Comparison of ENCODE assay signal across 9 cellular contexts in genomic region chr11:58524232-58525036, GRCh38. TPM values are rescaled to one million over a fixed set of nuclear protein-coding genes. Genes with fewer than 3 reads are reported as not detected.
DNase-seq lines count a peak whose midpoint lies in the region; ATAC-seq and TF ChIP-seq lines count a peak whose summit lies in the region.
"Had no signal": no experiment of that assay in that cellular context is flagged by ENCODE, and none has a peak within 500 bp of the region (broad histone marks: within the 10 kb centered on the region; RNA-seq: fewer than 3 reads in every experiment).

No MANE protein-coding gene starts in this region.

- WGBS in trophoblast cell (ENCODE audit: extremely low coverage, insufficient coverage, insufficient read length) = no CpG with 5 or more reads among the region's 7 CpGs

- H3K4me1 ChIP-seq in Panc1 (ENCODE audit: control insufficient read depth, insufficient read depth, low read length) = peaks cover 3% of the 10 kb centered on the region
- no peaks in the 10 kb centered on the region for H3K4me1 ChIP-seq in trophoblast cell (ENCODE audit: control insufficient read depth in 1 of 2, insufficient read depth in 2 of 2, low read length in 2 of 2)

- H2AFZ ChIP-seq in trophoblast cell (ENCODE audit: insufficient read depth, low read length, poor library complexity) = no peak overlapping the region

- no peak overlapping the region for H3K9ac ChIP-seq in trophoblast cell (ENCODE audit: low read length)

- peak; percentile 90 for TF ChIP-seq CTCF in Panc1 (IDR thresholded peaks at IDR 0.05)

- no peak overlapping the region for H4K8ac ChIP-seq in trophoblast cell (ENCODE audit: low read depth, low read length)

- H3K79me2 ChIP-seq in trophoblast cell (ENCODE audit: control insufficient read depth, insufficient read depth, low read length, poor library complexity) = no peaks in the 10 kb centered on the region

- no peak overlapping the region for H3K23ac ChIP-seq in trophoblast cell (ENCODE audit: low read length)

- no peak overlapping the region for H2BK120ac ChIP-seq in trophoblast cell (ENCODE audit: insufficient read depth, low read length, poor library complexity)

- H3K27ac ChIP-seq in Panc1 (ENCODE audit: low read length) (no peak overlapping the region), trophoblast cell (ENCODE audit: low read depth, low read length) (no peak overlapping the region)

- in situ Hi-C loops in Panc1 (cut with HindIII; ENCODE audit: low pct_unique_long_range_greater_than_20kb, low sequenced_read_pairs) = no loop called here

- H3K9me3 ChIP-seq in Panc1 (ENCODE audit: control insufficient read depth, insufficient read depth, low read depth, low read length) (no peaks in the 10 kb centered on the region), trophoblast cell (ENCODE audit: insufficient read depth, low read depth, low read length) (no peaks in the 10 kb centered on the region)

- ATAC-seq in GM21723 (IDR thresholded peaks at IDR 0.05; ENCODE audit: unreplicated experiment) (peak; percentile 49), Panc1 (peak; percentile 99)

- H3K4me2 ChIP-seq in trophoblast cell (ENCODE audit: low read length) = peak overlapping the region; percentile 44

- H2BK5ac ChIP-seq in trophoblast cell (ENCODE audit: low read depth, low read length, poor library complexity) = no peak overlapping the region

- no TSS peak for BruUV-seq in Panc1 (replicated peaks; lab: Mats Ljungman, UMichigan)

- no peaks in the 10 kb centered on the region for H3K79me1 ChIP-seq in trophoblast cell (ENCODE audit: low read length)

- H3K4ac ChIP-seq in trophoblast cell (ENCODE audit: low read depth, low read length) = no peak overlapping the region

- no peak overlapping the region for H2BK12ac ChIP-seq in trophoblast cell (ENCODE audit: low read length)

- intact Hi-C loops in Panc1 (cut with micrococcal nuclease; ENCODE audit: unreplicated experiment) = loop anchor here (10.0 kb wide), 1 partner anchor 700 kb away; no protein-coding TSS in a partner anchor
- intact Hi-C loops in head of caudate nucleus (cut with DNase I) = no loop called here

- H3K27me3 ChIP-seq in Panc1 (ENCODE audit: control insufficient read depth, insufficient read depth, low read length) (peaks cover 7% of the 10 kb centered on the region; the same call in 1 of the 2 replicates), trophoblast cell (ENCODE audit: insufficient read depth, low read length) (no peaks in the 10 kb centered on the region)

- H3K4me3 ChIP-seq in Panc1 (ENCODE audit: low read depth in 2 of 2, low read length in 2 of 2) (peak overlapping the region in 1 of 2 experiments; percentile 23; a peak in 1 of 4 replicates), trophoblast cell (ENCODE audit: low read depth, low read length) (no peak overlapping the region)

- POLR2A ChIA-PET in Panc1 (lab: Charles Lee) = no interaction called here

- H3K36me3 ChIP-seq in Panc1 (ENCODE audit: control insufficient read depth, insufficient read depth, low read length) (no peaks in the 10 kb centered on the region), trophoblast cell (ENCODE audit: control insufficient read depth in 1 of 2, insufficient read depth in 2 of 2, low read length in 2 of 2) (no peaks in the 10 kb centered on the region)

- DNase-seq in GF-D8 (lab: John Stamatoyannopoulos, UW) (peak; percentile 42), HuH-7.5 (ENCODE audit: low spot score) (peak; percentile 48), Panc1 (ENCODE audit: low read depth, low spot score) (peak; percentile 59), head of caudate nucleus (peak; percentile 13 to 84 (median 65)), trophoblast cell (peak; percentile 62 to 94), NK-92 (lab: John Stamatoyannopoulos, UW; ENCODE audit: unreplicated experiment) (no peak)
- DNase-seq in activated naive CD4-positive, alpha-beta T cell treated with anti-CD3 and anti-CD28 coated beads, Interleukin-2, amount 50 U/mL, for 16 hours = peak; percentile 40

- CTCF ChIA-PET in Panc1 (lab: Charles Lee) = interaction anchor here (0.5 kb wide), 1 partner anchor 1059 kb away, joined by 3 read pairs; no protein-coding TSS in a partner anchor

- no peak overlapping the region for H4K12ac ChIP-seq in trophoblast cell (ENCODE audit: low read depth, low read length)

- no peak overlapping the region for H2AK5ac ChIP-seq in trophoblast cell (ENCODE audit: low read length)

- H4K91ac ChIP-seq in trophoblast cell (ENCODE audit: low read depth, low read length) = no peak overlapping the region

- H3K18ac ChIP-seq in trophoblast cell (ENCODE audit: low read length) = no peak overlapping the region

- no peak overlapping the region for H3K14ac ChIP-seq in trophoblast cell (ENCODE audit: low read length)

RNA-seq across cellular contexts. Expression of gene OR5B21, which starts 16.5 kb away (rescaled TPM):
- not detected for total RNA-seq in Panc1 (2021; ENCODE audit: unreplicated experiment)
- polyA plus RNA-seq in Panc1 (2012; ENCODE audit: insufficient read length) = not detected
- not detected in 2 replicates for polyA plus RNA-seq in trophoblast cell (2013)
- total RNA-seq: temporal lobe had no signal

RNA-seq across cellular contexts. Expression of gene LPXN, which starts 51.2 kb away (rescaled TPM):
- total RNA-seq in Panc1 (2021; ENCODE audit: unreplicated experiment) = 3.0 TPM
- polyA plus RNA-seq in Panc1 (2012; ENCODE audit: insufficient read length) = 1.7 TPM
- 1.6 and 1.8 TPM in 2 replicates for polyA plus RNA-seq in trophoblast cell (2013)

RNA-seq across cellular contexts. Expression of gene ZFP91, which starts 54.4 kb away (rescaled TPM):
- 80.4 TPM for total RNA-seq in Panc1 (2021; ENCODE audit: unreplicated experiment)
- polyA plus RNA-seq in Panc1 (2012; ENCODE audit: insufficient read length) = 31.9 TPM
- 40.2 and 41.3 TPM in 2 replicates for polyA plus RNA-seq in trophoblast cell (2013)
